Comparison of ENCODE assay signal across 8 cellular contexts in genomic region chr19:54168174-54168917, GRCh38. TPM values are rescaled to one million over a fixed set of nuclear protein-coding genes. Genes with fewer than 3 reads are reported as not detected.
DNase-seq lines count a peak whose midpoint lies in the region; ATAC-seq and TF ChIP-seq lines count a peak whose summit lies in the region.

No MANE protein-coding gene starts in this region.

- no peaks in the 10 kb centered on the region for H3K79me2 ChIP-seq in trophoblast cell (ENCODE audit: control insufficient read depth, insufficient read depth, low read length, poor library complexity)

- no peak overlapping the region for H4K91ac ChIP-seq in trophoblast cell (ENCODE audit: low read depth, low read length)

- H3K27ac ChIP-seq in gastroesophageal sphincter: no peak overlapping the region
- no peak overlapping the region for H3K27ac ChIP-seq in trophoblast cell (ENCODE audit: low read depth, low read length)
- no peak overlapping the region for H3K27ac ChIP-seq in upper lobe of left lung

- no peak overlapping the region for H2AFZ ChIP-seq in trophoblast cell (ENCODE audit: insufficient read depth, low read length, poor library complexity)

- H4K12ac ChIP-seq in trophoblast cell (ENCODE audit: low read depth, low read length): no peak overlapping the region

- no peak overlapping the region for H4K8ac ChIP-seq in trophoblast cell (ENCODE audit: low read depth, low read length)

- H3K4ac ChIP-seq in trophoblast cell (ENCODE audit: low read depth, low read length): no peak overlapping the region

- H3K9me3 ChIP-seq in gastroesophageal sphincter (no peaks in the 10 kb centered on the region), trophoblast cell (ENCODE audit: insufficient read depth, low read depth, low read length) (peaks cover 6% of the 10 kb centered on the region), upper lobe of left lung (no peaks in the 10 kb centered on the region)

- H3K4me1 ChIP-seq in gastroesophageal sphincter: peaks cover 0 to 20% (median 7%) of the 10 kb centered on the region in 3 donors
- peaks cover 4 to 13% of the 10 kb centered on the region in 2 experiments for H3K4me1 ChIP-seq in trophoblast cell (ENCODE audit: control insufficient read depth in 1 of 2, insufficient read depth in 2 of 2, low read length in 2 of 2)
- H3K4me1 ChIP-seq in upper lobe of left lung: peaks cover 9 to 24% (median 14%) of the 10 kb centered on the region in 4 donors

- no peak overlapping the region for H2BK120ac ChIP-seq in trophoblast cell (ENCODE audit: insufficient read depth, low read length, poor library complexity)

- TF ChIP-seq POLR2A in gastroesophageal sphincter (IDR thresholded peaks at IDR 0.05): no peak
- TF ChIP-seq POLR2A in upper lobe of left lung (IDR thresholded peaks at IDR 0.05): no peak

- no peak overlapping the region for H3K18ac ChIP-seq in trophoblast cell (ENCODE audit: low read length)

- H3K4me3 ChIP-seq in gastroesophageal sphincter (no peak overlapping the region), trophoblast cell (ENCODE audit: low read depth, low read length) (no peak overlapping the region), upper lobe of left lung (no peak overlapping the region)

- TF ChIP-seq EP300 in gastroesophageal sphincter (IDR thresholded peaks at IDR 0.05): no peak
- no peak for TF ChIP-seq EP300 in upper lobe of left lung (IDR thresholded peaks at IDR 0.05)

- ATAC-seq in gastroesophageal sphincter (peak; percentile 87), upper lobe of left lung (ENCODE audit: low FRiP score in 2 of 2) (peak; percentile 89 to 95)

- H2AK5ac ChIP-seq in trophoblast cell (ENCODE audit: low read length): no peak overlapping the region

- H3K36me3 ChIP-seq in gastroesophageal sphincter (no peaks in the 10 kb centered on the region), trophoblast cell (ENCODE audit: control insufficient read depth in 1 of 2, insufficient read depth in 2 of 2, low read length in 2 of 2) (no peaks in the 10 kb centered on the region), upper lobe of left lung (no peaks in the 10 kb centered on the region)

- peaks cover 4% of the 10 kb centered on the region for H3K79me1 ChIP-seq in trophoblast cell (ENCODE audit: low read length)

- peaks cover 59% of the 10 kb centered on the region for H3K27me3 ChIP-seq in gastroesophageal sphincter
- no peaks in the 10 kb centered on the region for H3K27me3 ChIP-seq in trophoblast cell (ENCODE audit: insufficient read depth, low read length)
- H3K27me3 ChIP-seq in upper lobe of left lung: no peaks in the 10 kb centered on the region

- no peak overlapping the region for H3K14ac ChIP-seq in trophoblast cell (ENCODE audit: low read length)

- peak in 3 of 4 experiments; percentile 79 to 86 (median 81) for TF ChIP-seq CTCF in gastroesophageal sphincter (IDR thresholded peaks at IDR 0.05)
- peak; percentile 74 to 90 (median 86) for TF ChIP-seq CTCF in upper lobe of left lung (IDR thresholded peaks at IDR 0.05)

- H3K23ac ChIP-seq in trophoblast cell (ENCODE audit: low read length): no peak overlapping the region

- H2BK5ac ChIP-seq in trophoblast cell (ENCODE audit: low read depth, low read length, poor library complexity): no peak overlapping the region

- 0% methylated on average over 11 of the region's 25 CpGs; no CpG with 5 or more reads in 1 of the 2 donors for WGBS in gastroesophageal sphincter (ENCODE audit: low coverage in 1 of 2), 2 donors
- WGBS in trophoblast cell (ENCODE audit: extremely low coverage, insufficient coverage, insufficient read length): no CpG with 5 or more reads among the region's 25 CpGs
- WGBS in upper lobe of left lung, 2 donors: 31 to 35% methylated on average over 21 to 24 of the region's 25 CpGs

- H2BK12ac ChIP-seq in trophoblast cell (ENCODE audit: low read length): no peak overlapping the region

- H3K4me2 ChIP-seq in trophoblast cell (ENCODE audit: low read length): no peak overlapping the region

- DNase-seq in NCI-H2081 (lab: John Stamatoyannopoulos, UW) (peak; percentile 72 to 84), NCI-H2081 treated with DMSO at 0.1 percent for 48 hours (lab: John Stamatoyannopoulos, UW) (no peak), NCI-H1048 (lab: John Stamatoyannopoulos, UW) (peak; percentile 58), SK-N-DZ (ENCODE audit: low spot score) (peak; percentile 75), trophoblast cell (peak; percentile 83 to 96), upper lobe of left lung (peak; percentile 91 to 98)
- peak; percentile 88 for DNase-seq in activated gamma-delta T cell treated with anti-CD3 and anti-CD28 coated beads, Interleukin-2, amount 50 U/mL, for 16 hours (ENCODE audit: low read depth)

- H3K9ac ChIP-seq in trophoblast cell (ENCODE audit: low read length): no peak overlapping the region

RNA-seq across cellular contexts. Expression of gene TMC4, which starts 4.6 kb away (rescaled TPM):
- not detected in 2 replicates for polyA plus RNA-seq in SK-N-DZ (2014; cell fraction: cytosol; rRNA removed)
- polyA plus RNA-seq in SK-N-DZ (2014; cell fraction: nucleus; rRNA removed): not detected in 2 replicates
- total RNA-seq in gastroesophageal sphincter (1 to 10 TPM in 1 of 4 donors, under 1 TPM in 2, not detected in 1; 0.16 to 3.1 (median 0.31) TPM), upper lobe of left lung (100 to 1,000 TPM in 1 of 6 donors, 10 to 100 TPM in 5; 35.7 to 116 (median 48.5) TPM)
- 6.2 and 6.5 TPM in 2 replicates for polyA plus RNA-seq in trophoblast cell (2013)

RNA-seq across cellular contexts. Expression of gene LENG1, which starts 8.8 kb away (rescaled TPM):
- 2.7 and 4.3 TPM in 2 replicates for polyA plus RNA-seq in SK-N-DZ (2014; cell fraction: cytosol; rRNA removed)
- polyA plus RNA-seq in SK-N-DZ (2014; cell fraction: nucleus; rRNA removed): 2.5 and 7.3 TPM in 2 replicates
- total RNA-seq in gastroesophageal sphincter (10 to 100 TPM in 3 of 4 donors, 1 to 10 TPM in 1; 8.2 to 12.8 (median 11.1) TPM), upper lobe of left lung (10 to 100 TPM in 3 of 6 donors, 1 to 10 TPM in 3; 8.5 to 16.8 (median 9.4) TPM)
- 6.2 TPM in 2 replicates for polyA plus RNA-seq in trophoblast cell (2013)

RNA-seq across cellular contexts. Expression of gene MBOAT7, which starts 21.0 kb away (rescaled TPM):
- polyA plus RNA-seq in SK-N-DZ (2014; cell fraction: cytosol; rRNA removed): 33.2 and 61.2 TPM in 2 replicates
- 35.2 and 35.3 TPM in 2 replicates for polyA plus RNA-seq in SK-N-DZ (2014; cell fraction: nucleus; rRNA removed)
- total RNA-seq in gastroesophageal sphincter (10 to 100 TPM; 28.4 to 64.3 (median 36.5) TPM), upper lobe of left lung (100 to 1,000 TPM in 1 of 6 donors, 10 to 100 TPM in 5; 43.7 to 121 (median 75.4) TPM)
- polyA plus RNA-seq in trophoblast cell (2013): 289 and 304 TPM in 2 replicates

RNA-seq across cellular contexts. Expression of gene TSEN34, which starts 22.8 kb away (rescaled TPM):
- polyA plus RNA-seq in SK-N-DZ (2014; cell fraction: cytosol; rRNA removed): 89.5 and 92.5 TPM in 2 replicates
- 52.2 and 65.4 TPM in 2 replicates for polyA plus RNA-seq in SK-N-DZ (2014; cell fraction: nucleus; rRNA removed)
- total RNA-seq in gastroesophageal sphincter: 10 to 100 TPM; 57.4 to 73.2 (median 69.8) TPM
- polyA plus RNA-seq in trophoblast cell (2013): 73.3 and 75.2 TPM in 2 replicates
- total RNA-seq in upper lobe of left lung: 10 to 100 TPM; 43.2 to 78.4 (median 49.7) TPM

RNA-seq across cellular contexts. Expression of gene CNOT3, which starts 30.8 kb away (rescaled TPM):
- 7.1 and 7.9 TPM in 2 replicates for polyA plus RNA-seq in SK-N-DZ (2014; cell fraction: cytosol; rRNA removed)
- polyA plus RNA-seq in SK-N-DZ (2014; cell fraction: nucleus; rRNA removed): 6.6 and 21.2 TPM in 2 replicates
- total RNA-seq in gastroesophageal sphincter (10 to 100 TPM; 14.7 to 32.4 (median 23.1) TPM), upper lobe of left lung (10 to 100 TPM; 18.8 to 65.0 (median 36.6) TPM)
- 86.9 and 87.2 TPM in 2 replicates for polyA plus RNA-seq in trophoblast cell (2013)

Comparison
In these comparisons a context has a peak if more than half of its experiments do, and no peak if none do; other contexts are left out.
1. RNA of gene TMC4, which starts 4.6 kb away (total RNA-seq): 35.7 to 116 TPM in upper lobe of left lung; 0.16 to 3.1 TPM in gastroesophageal sphincter; every median in the first group is over 4 times any median in the second.